ENCODE assay signal across 8 cellular contexts in genomic region chr18:23487738-23488625, GRCh38. TPM values are rescaled to one million over a fixed set of nuclear protein-coding genes. Genes with fewer than 3 reads are reported as not detected.
DNase-seq lines count a peak whose midpoint lies in the region; ATAC-seq and TF ChIP-seq lines count a peak whose summit lies in the region.

No MANE protein-coding gene starts in this region.

- H3K9me3 Mint-ChIP-seq in memory B cell: no peaks in the 10 kb centered on the region
- peaks cover 2 to 7% of the 10 kb centered on the region in 2 experiments; a peak in 3 of 5 replicates for H3K9me3 Mint-ChIP-seq in H9

- H2BK5ac ChIP-seq in H9 (ENCODE audit: insufficient read length, low read length): no peak overlapping the region

- H3K27me3 ChIP-seq in MM.1S (replicated peaks; ENCODE audit: insufficient read depth, low read length) (no peaks in the 10 kb centered on the region), aorta (ENCODE audit: control insufficient read depth in 1 of 2, insufficient read depth in 2 of 2, low read length in 1 of 2) (no peaks in the 10 kb centered on the region), H9 (ENCODE audit: insufficient read depth, low read length) (no peaks in the 10 kb centered on the region)

- no peak overlapping the region for H3K18ac ChIP-seq in H9 (ENCODE audit: insufficient read length, low read depth, low read length)

- H3K27ac ChIP-seq in MM.1S (ENCODE audit: low read length): peak overlapping the region; percentile 88
- peak overlapping the region; percentile 36 to 85 for H3K27ac ChIP-seq in aorta (ENCODE audit: low read depth in 1 of 2, low read length in 2 of 2)
- no peak overlapping the region for H3K27ac ChIP-seq in H9 (ENCODE audit: insufficient read length, low read depth, low read length)

- H3K27me3 Mint-ChIP-seq in memory B cell: no peaks in the 10 kb centered on the region
- peaks cover 2% of the 10 kb centered on the region; the same call in 1 of the 2 replicates for H3K27me3 Mint-ChIP-seq in H9 (ENCODE audit: low read depth)

- peak overlapping the region; percentile 58 for H3K4me2 ChIP-seq in MM.1S (ENCODE audit: low read depth, low read length)
- H3K4me2 ChIP-seq in H9 (ENCODE audit: insufficient read depth, insufficient read length, low read length): no peak overlapping the region

- no peaks in the 10 kb centered on the region for H3K36me3 ChIP-seq in MM.1S (replicated peaks; ENCODE audit: insufficient read depth, low read length)
- no peaks in the 10 kb centered on the region for H3K36me3 ChIP-seq in aorta (ENCODE audit: control insufficient read depth in 1 of 2, insufficient read depth in 2 of 2, low read length in 1 of 2)

- H3K9me3 ChIP-seq in MM.1S (replicated peaks; ENCODE audit: insufficient read depth, low read length) (no peaks in the 10 kb centered on the region), aorta (ENCODE audit: control insufficient read depth, low read length) (no peaks in the 10 kb centered on the region), H9 (ENCODE audit: control insufficient read depth, low read depth, low read length) (no peaks in the 10 kb centered on the region)

- H2AK5ac ChIP-seq in H9 (ENCODE audit: insufficient read length, low read length): no peak overlapping the region

- WGBS in aorta, 2 donors: 10 to 11% methylated on average over 15 of the region's 15 CpGs
- WGBS in H9 (ENCODE audit: extremely low coverage, insufficient read length, low lambda C conversion rate): no CpG with 5 or more reads among the region's 15 CpGs

- no peaks in the 10 kb centered on the region for H3K9me2 ChIP-seq in MM.1S (replicated peaks; ENCODE audit: insufficient read depth, low read length)

- H4K5ac ChIP-seq in H9 (ENCODE audit: insufficient read length, low read depth, low read length): no peak overlapping the region

- intact Hi-C loops in aorta (cut with DNase I): loop anchor here in 1 of 2 donors (5.0 kb wide), 1 partner anchor 36 kb away; the partner anchor contains the start of gene RIOK3

- H3K27ac Mint-ChIP-seq in memory B cell: peak overlapping the region; percentile 91
- no peak overlapping the region for H3K27ac Mint-ChIP-seq in H9

- H3K4me1 Mint-ChIP-seq in memory B cell: peaks cover 26% of the 10 kb centered on the region
- peaks cover 9 to 20% of the 10 kb centered on the region in 2 experiments for H3K4me1 Mint-ChIP-seq in H9

- no peak overlapping the region for H3K4ac ChIP-seq in H9 (ENCODE audit: low read depth, low read length)

- H3K79me2 ChIP-seq in MM.1S (ENCODE audit: low read length) (no peaks in the 10 kb centered on the region), H9 (ENCODE audit: insufficient read depth, low read length) (no peaks in the 10 kb centered on the region)

- no peak overlapping the region for H4K91ac ChIP-seq in H9 (ENCODE audit: insufficient read length, low read depth, low read length)

- H2BK15ac ChIP-seq in H9 (ENCODE audit: low read depth, low read length): no peak overlapping the region

- H3K36me3 Mint-ChIP-seq in memory B cell (peaks cover 3% of the 10 kb centered on the region), H9 (ENCODE audit: insufficient read depth in 1 of 3, low read depth in 3 of 3) (peaks cover 0 to 3% (median 0%) of the 10 kb centered on the region in 3 experiments; a peak in 1 of 7 replicates)

- H2BK20ac ChIP-seq in H9 (ENCODE audit: low read depth, low read length, poor library complexity, severe bottlenecking): no peak overlapping the region

- TF ChIP-seq CTCF in MM.1S (IDR thresholded peaks at IDR 0.05; ENCODE audit: low read length) (no peak), H9 (conservative IDR thresholded peaks at IDR 0.05) (no peak)

- H4K8ac ChIP-seq in H9 (replicated peaks; ENCODE audit: insufficient read length, low read depth, low read length): no peak overlapping the region

- H3K4me3 Mint-ChIP-seq in memory B cell (peak overlapping the region; percentile 79), H9 (no peak overlapping the region)

- H3K4me1 ChIP-seq in MM.1S (ENCODE audit: low read length): peaks cover 12% of the 10 kb centered on the region
- peaks cover 0 to 4% of the 10 kb centered on the region in 2 donors for H3K4me1 ChIP-seq in aorta (ENCODE audit: control insufficient read depth in 1 of 2, insufficient read depth in 2 of 2, low read length in 2 of 2)
- H3K4me1 ChIP-seq in H9 (ENCODE audit: insufficient read depth, low read length): no peaks in the 10 kb centered on the region

- H3K23ac ChIP-seq in H9 (ENCODE audit: insufficient read length, low read depth, low read length): no peak overlapping the region

- no peaks in the 10 kb centered on the region for H3K23me2 ChIP-seq in H9 (ENCODE audit: insufficient read length, low read depth, low read length, poor library complexity, severe bottlenecking)

- H3K14ac ChIP-seq in H9 (ENCODE audit: insufficient read depth, low read length): no peak overlapping the region

- H3K9ac ChIP-seq in MM.1S (ENCODE audit: low read length): peak overlapping the region; percentile 60
- no peak overlapping the region for H3K9ac ChIP-seq in H9 (ENCODE audit: extremely low read depth, insufficient read length, low read length)

- H4K20me1 ChIP-seq in MM.1S (ENCODE audit: insufficient read depth, low read length) (no peaks in the 10 kb centered on the region), H9 (ENCODE audit: control insufficient read depth, insufficient read depth, insufficient read length) (no peaks in the 10 kb centered on the region)

- peak; percentile 86 for ATAC-seq in GM21576 (IDR thresholded peaks at IDR 0.05; ENCODE audit: unreplicated experiment)
- peak; percentile 78 for ATAC-seq in memory B cell (ENCODE audit: low read depth)
- ATAC-seq in aorta (ENCODE audit: low FRiP score): peak; percentile 77

- DNase-seq in GF-D8 (lab: John Stamatoyannopoulos, UW) (peak; percentile 50), MM.1S (peak; percentile 80), memory B cell (ENCODE audit: low spot score in 2 of 2) (peak in 1 of 2 donors; percentile 29), aorta (peak; percentile 62 to 79), cerebellar cortex (ENCODE audit: low spot score) (no peak), H9 (no peak)
- peak; percentile 26 for DNase-seq in activated naive CD4-positive, alpha-beta T cell treated with Interleukin-2 at 50 U/mL for 16 hours

- H3T11ph ChIP-seq in H9 (ENCODE audit: low read length): no peak overlapping the region

- no peak overlapping the region for H2BK12ac ChIP-seq in H9 (ENCODE audit: insufficient read length, low read depth, low read length)

- peaks cover 26% of the 10 kb centered on the region for H3F3A ChIP-seq in MM.1S (ENCODE audit: insufficient read depth, low read length)

- peak overlapping the region; percentile 85 for H2AFZ ChIP-seq in MM.1S (ENCODE audit: low read length)
- H2AFZ ChIP-seq in H9 (ENCODE audit: low read length): no peak overlapping the region

- no peak overlapping the region for H3K56ac ChIP-seq in H9 (ENCODE audit: insufficient read length, low read depth, low read length)

- no peaks in the 10 kb centered on the region for H3K79me1 ChIP-seq in H9 (ENCODE audit: insufficient read depth, low read depth, low read length, poor library complexity, severe bottlenecking)

- no peak overlapping the region for H2BK120ac ChIP-seq in H9 (ENCODE audit: low read depth, low read length, poor library complexity, severe bottlenecking)

- H3K4me3 ChIP-seq in MM.1S (ENCODE audit: low read length) (peak overlapping the region; percentile 43), aorta (ENCODE audit: low read length in 2 of 2) (peak overlapping the region in 1 of 2 donors; percentile 8)

RNA-seq across cellular contexts. Expression of gene RMC1, which starts 15.3 kb away (rescaled TPM):
- 10 to 100 TPM; 22.7 to 33.6 TPM for total RNA-seq in aorta
- 10 to 100 TPM; 20.2 to 42.1 TPM for polyA plus RNA-seq in aorta
- total RNA-seq in H9 (2021): 20.9 and 21.3 TPM in 2 replicates

RNA-seq across cellular contexts. Expression of gene RIOK3, which starts 34.9 kb away (rescaled TPM):
- total RNA-seq in aorta: 10 to 100 TPM; 55.3 to 63.4 TPM
- polyA plus RNA-seq in aorta: 10 to 100 TPM; 43.0 to 66.5 TPM
- 30.8 and 34.6 TPM in 2 replicates for total RNA-seq in H9 (2021)

Comparison
In these comparisons a context has a peak if more than half of its experiments do, and no peak if none do; other contexts are left out.
1. DNase-seq: peak in GF-D8 (single experiment), MM.1S (single experiment), activated naive CD4-positive, alpha-beta T cell treated with Interleukin-2 at 50 U/mL for 16 hours (single experiment) and aorta (2 of 2); none in cerebellar cortex (single experiment) and H9 (single experiment).
2. Peak in every context shown above with its lines, with median percentiles within 50 percentile points of each other: ATAC-seq.